Comparison of ENCODE assay signal across 9 cellular contexts in genomic region chr3:120763601-120764000, GRCh38. TPM values are rescaled to one million over a fixed set of nuclear protein-coding genes. Genes with fewer than 3 reads are reported as not detected.
A peak's percentile ranks its signal among the peaks of the same experiment; 100 is the strongest.
DNase-seq lines count a peak whose midpoint lies in the region; ATAC-seq and TF ChIP-seq lines count a peak whose summit lies in the region.
"Had no signal": no experiment of that assay in that cellular context is flagged by ENCODE, and none has a peak within 500 bp of the region (broad histone marks: within the 10 kb centered on the region; RNA-seq: fewer than 3 reads in every experiment).

No MANE protein-coding gene starts in this region.

- no peaks in the 10 kb centered on the region for H3K36me3 ChIP-seq in upper lobe of right lung

- H3K4me3 ChIP-seq in upper lobe of right lung = no peak overlapping the region

- no peak overlapping the region for H3K27ac ChIP-seq in upper lobe of right lung

- peaks cover 14% of the 10 kb centered on the region for H3K4me1 ChIP-seq in upper lobe of right lung

- no peaks in the 10 kb centered on the region for H3K9me3 ChIP-seq in upper lobe of right lung

- DNase-seq in renal cortical epithelial cell (ENCODE audit: low read depth) = peak; percentile 28
- no peak for DNase-seq in activated CD4-positive, alpha-beta T cell treated with anti-CD3 and anti-CD28 coated beads, Interleukin-2, amount 50 U/mL, for 48 hours
- no peak for DNase-seq in upper lobe of right lung
- no peak for DNase-seq in NCI-H1417 (lab: John Stamatoyannopoulos, UW)
- DNase-seq: hippocampal formation, substantia nigra had no signal

- ATAC-seq in GM19372 (IDR thresholded peaks at IDR 0.05; ENCODE audit: low read depth, unreplicated experiment) (peak; percentile 83), HG02642 (IDR thresholded peaks at IDR 0.05; ENCODE audit: poor library complexity, unreplicated experiment) (peak; percentile 81), HG03520 (IDR thresholded peaks at IDR 0.05; ENCODE audit: unreplicated experiment) (peak; percentile 88), upper lobe of right lung (no peak)

- intact Hi-C loops in upper lobe of right lung (cut with DNase I) = no loop called here

- no peak for TF ChIP-seq CTCF in upper lobe of right lung (IDR thresholded peaks at IDR 0.05)

- no peaks in the 10 kb centered on the region for H3K27me3 ChIP-seq in upper lobe of right lung

RNA-seq across cellular contexts. Expression of gene GTF2E1, which starts 21.1 kb away (rescaled TPM):
- 31.9 and 36.8 TPM in 2 replicates for total RNA-seq in renal cortical epithelial cell
- 16.8 TPM for total RNA-seq in upper lobe of right lung

RNA-seq across cellular contexts. Expression of gene RABL3, which starts 21.3 kb away (rescaled TPM):
- total RNA-seq in renal cortical epithelial cell = 34.9 and 42.7 TPM in 2 replicates
- 17.2 TPM for total RNA-seq in upper lobe of right lung
